In the genomic region with DNA sequence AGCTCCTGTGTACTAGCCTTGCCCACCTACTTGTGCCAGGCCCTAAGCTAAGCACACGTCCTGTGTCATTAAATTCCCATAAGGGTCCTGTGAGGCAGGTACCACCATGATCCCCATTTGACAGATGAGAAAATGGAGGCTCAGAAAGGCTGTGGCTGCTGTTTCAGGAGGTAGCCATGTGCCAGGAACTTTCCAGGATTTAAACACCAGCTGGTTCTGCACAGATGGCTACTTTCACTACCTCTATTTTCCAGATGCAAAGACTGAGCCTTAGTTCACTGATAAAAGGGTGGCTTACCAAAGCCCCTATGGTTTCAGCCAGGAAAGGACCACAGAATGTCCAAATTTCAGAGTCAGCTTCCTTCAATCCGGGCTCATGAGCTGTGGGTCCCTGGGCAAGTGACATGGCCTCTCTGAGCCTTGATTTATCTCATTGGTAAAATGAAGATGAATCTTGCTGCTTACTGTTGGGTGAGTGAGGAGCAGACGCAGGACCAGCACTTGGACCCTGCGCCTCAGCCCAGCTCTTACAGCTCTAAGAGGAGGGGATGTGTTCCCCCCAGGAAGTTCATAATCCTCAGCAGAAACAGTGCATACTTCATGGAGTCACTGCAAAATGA, we compare ENCODE assay signal across 19 cellular contexts. TPM values are rescaled to one million over a fixed set of nuclear protein-coding genes. Genes with fewer than 3 reads are reported as not detected.
A peak's percentile ranks its signal among the peaks of the same experiment; 100 is the strongest.
DNase-seq lines count a peak whose midpoint lies in the region; ATAC-seq and TF ChIP-seq lines count a peak whose summit lies in the region.
"Had no signal": no experiment of that assay in that cellular context is flagged by ENCODE, and none has a peak within 500 bp of the region (broad histone marks: within the 10 kb centered on the region; RNA-seq: fewer than 3 reads in every experiment).

No MANE protein-coding gene starts in this region.

- no peak for TF ChIP-seq EP300 in transverse colon (IDR thresholded peaks at IDR 0.05; ENCODE audit: low read depth)
- no peak for TF ChIP-seq EP300 in suprapubic skin (IDR thresholded peaks at IDR 0.05)

- H3K27ac ChIP-seq in ascending aorta (peak overlapping the region; percentile 37 to 48), lower lobe of right lung (peak overlapping the region; percentile 44), transverse colon (peak overlapping the region; percentile 34 to 65 (median 51)), suprapubic skin (no peak overlapping the region)

- TF ChIP-seq POLR2A in transverse colon (IDR thresholded peaks at IDR 0.05): no peak
- TF ChIP-seq POLR2A in suprapubic skin (IDR thresholded peaks at IDR 0.05): no peak

- no peaks in the 10 kb centered on the region for H3K36me3 Mint-ChIP-seq in activated T-cell treated with anti-CD3 and anti-CD28 coated beads, Interleukin-2, amount 50 U/mL, for 72 hours (ENCODE audit: insufficient read depth in 2 of 2)
- no peaks in the 10 kb centered on the region for H3K36me3 Mint-ChIP-seq in activated T-cell treated with anti-CD3 and anti-CD28 coated beads, Interleukin-2, amount 50 U/mL, for 4 hours (ENCODE audit: insufficient read depth)
- H3K36me3 Mint-ChIP-seq in activated naive CD4-positive, alpha-beta T cell treated with anti-CD3 and anti-CD28 coated beads, Interleukin-2, amount 50 U/mL, for 72 hours: no peaks in the 10 kb centered on the region
- H3K36me3 Mint-ChIP-seq in activated naive CD8-positive, alpha-beta T cell treated with anti-CD3 and anti-CD28 coated beads for 36 hours: no peaks in the 10 kb centered on the region

- H3K4me1 ChIP-seq in ascending aorta (peaks cover 18 to 65% of the 10 kb centered on the region in 2 donors), lower lobe of right lung (peaks cover 67% of the 10 kb centered on the region), transverse colon (peaks cover 0 to 21% (median 9%) of the 10 kb centered on the region in 4 donors), suprapubic skin (peaks cover 17% of the 10 kb centered on the region)

- WGBS in transverse colon (ENCODE audit: low coverage in 1 of 2), 2 donors: 67 to 82% methylated on average over 1 to 4 of the region's 4 CpGs
- 88% methylated on average over 4 of the region's 4 CpGs for WGBS in suprapubic skin

- ATAC-seq in activated T-cell treated with anti-CD3 and anti-CD28 coated beads, Interleukin-2, amount 50 U/mL, for 72 hours (replicated peaks in 1 of 2): no peak
- ATAC-seq in activated T-cell treated with anti-CD3 and anti-CD28 coated beads, Interleukin-2, amount 50 U/mL, for 4 hours: no peak
- ATAC-seq in lower lobe of right lung: no peak
- ATAC-seq in activated naive CD4-positive, alpha-beta T cell treated with anti-CD3 and anti-CD28 coated beads, Interleukin-2, amount 50 U/mL, for 72 hours: no peak
- ATAC-seq: activated CD4-positive, CD25-positive, alpha-beta regulatory T cell treated with anti-CD3 and anti-CD28 coated beads, Interleukin-2, amount 50 U/mL, for 24 hours; stimulated activated naive CD8-positive, alpha-beta T cell treated with anti-CD3 and anti-CD28 coated beads, Interleukin-15, Interleukin-2, amounts not matched to agents 100 U/mL and 50 U/mL, for 24 hours had no signal

- intact Hi-C loops in ascending aorta (cut with DNase I): no loop called here
- intact Hi-C loops in lower lobe of right lung (cut with DNase I): no loop called here
- intact Hi-C loops in transverse colon (cut with DNase I; ENCODE audit: low total_unique reads): no loop called here

- peaks cover 3% of the 10 kb centered on the region for H3K27me3 Mint-ChIP-seq in activated T-cell treated with anti-CD3 and anti-CD28 coated beads, Interleukin-2, amount 50 U/mL, for 72 hours (ENCODE audit: low read depth)
- no peaks in the 10 kb centered on the region for H3K27me3 Mint-ChIP-seq in activated T-cell treated with anti-CD3 and anti-CD28 coated beads, Interleukin-2, amount 50 U/mL, for 4 hours (ENCODE audit: low read depth)
- no peaks in the 10 kb centered on the region for H3K27me3 Mint-ChIP-seq in activated naive CD8-positive, alpha-beta T cell treated with anti-CD3 and anti-CD28 coated beads for 36 hours

- H3K36me3 ChIP-seq in ascending aorta (no peaks in the 10 kb centered on the region), lower lobe of right lung (no peaks in the 10 kb centered on the region), transverse colon (no peaks in the 10 kb centered on the region), suprapubic skin (no peaks in the 10 kb centered on the region)

- H3K9me3 ChIP-seq in ascending aorta (no peaks in the 10 kb centered on the region), lower lobe of right lung (no peaks in the 10 kb centered on the region), transverse colon (no peaks in the 10 kb centered on the region), suprapubic skin (no peaks in the 10 kb centered on the region)

- no peak for TF ChIP-seq CTCF in ascending aorta (IDR thresholded peaks at IDR 0.05)
- TF ChIP-seq CTCF in lower lobe of right lung (IDR thresholded peaks at IDR 0.05): no peak
- TF ChIP-seq CTCF in transverse colon (IDR thresholded peaks at IDR 0.05): no peak
- no peak for TF ChIP-seq CTCF in suprapubic skin (IDR thresholded peaks at IDR 0.05)

- peak overlapping the region; percentile 53 for H3K27ac Mint-ChIP-seq in activated T-cell treated with anti-CD3 and anti-CD28 coated beads, Interleukin-2, amount 50 U/mL, for 72 hours
- H3K27ac Mint-ChIP-seq in activated naive CD4-positive, alpha-beta T cell treated with anti-CD3 and anti-CD28 coated beads, Interleukin-2, amount 50 U/mL, for 72 hours: no peak overlapping the region
- H3K27ac Mint-ChIP-seq in activated naive CD8-positive, alpha-beta T cell treated with anti-CD3 and anti-CD28 coated beads for 36 hours: no peak overlapping the region

- H3K4me3 ChIP-seq in ascending aorta (no peak overlapping the region), lower lobe of right lung (no peak overlapping the region), transverse colon (no peak overlapping the region), suprapubic skin (no peak overlapping the region)
- H3K4me3 ChIP-seq: skin epidermis had no signal

- H3K4me3 Mint-ChIP-seq in activated T-cell treated with anti-CD3 and anti-CD28 coated beads, Interleukin-2, amount 50 U/mL, for 72 hours: no peak overlapping the region
- no peak overlapping the region for H3K4me3 Mint-ChIP-seq in activated T-cell treated with anti-CD3 and anti-CD28 coated beads, Interleukin-2, amount 50 U/mL, for 4 hours
- H3K4me3 Mint-ChIP-seq in activated naive CD8-positive, alpha-beta T cell treated with anti-CD3 and anti-CD28 coated beads for 36 hours: no peak overlapping the region

- no peaks in the 10 kb centered on the region for H3K9me3 Mint-ChIP-seq in activated T-cell treated with anti-CD3 and anti-CD28 coated beads, Interleukin-2, amount 50 U/mL, for 72 hours
- no peaks in the 10 kb centered on the region for H3K9me3 Mint-ChIP-seq in activated T-cell treated with anti-CD3 and anti-CD28 coated beads, Interleukin-2, amount 50 U/mL, for 4 hours
- no peaks in the 10 kb centered on the region for H3K9me3 Mint-ChIP-seq in activated naive CD4-positive, alpha-beta T cell treated with anti-CD3 and anti-CD28 coated beads, Interleukin-2, amount 50 U/mL, for 72 hours
- H3K9me3 Mint-ChIP-seq in activated naive CD8-positive, alpha-beta T cell treated with anti-CD3 and anti-CD28 coated beads for 36 hours: peaks cover 1% of the 10 kb centered on the region

- no peak for DNase-seq in activated T-cell treated with anti-CD3 and anti-CD28 coated beads, Interleukin-2, amount 50 U/mL, for 72 hours
- DNase-seq in activated T-cell treated with anti-CD3 and anti-CD28 coated beads, Interleukin-2, amount 50 U/mL, for 4 hours: no peak
- no peak for DNase-seq in ascending aorta (ENCODE audit: low spot score in 2 of 2)
- DNase-seq in lower lobe of right lung: no peak
- DNase-seq in transverse colon: no peak
- DNase-seq in activated naive CD4-positive, alpha-beta T cell treated with anti-CD3 and anti-CD28 coated beads, Interleukin-2, amount 50 U/mL, for 72 hours (ENCODE audit: low spot score in 2 of 2): no peak
- no peak for DNase-seq in activated naive CD8-positive, alpha-beta T cell treated with anti-CD3 and anti-CD28 coated beads for 36 hours
- DNase-seq in suprapubic skin (ENCODE audit: low spot score in 2 of 2): no peak
- DNase-seq: activated T-cell treated with anti-CD3 and anti-CD28 coated beads for 4 hours; Calu3; KBM-7; mammary epithelial cell; NCI-H187 treated with DMSO at 0.1 percent for 48 hours; NCI-H526; stimulated activated naive CD8-positive, alpha-beta T cell treated with anti-CD3 and anti-CD28 coated beads, Interleukin-15, Interleukin-2, amounts not matched to agents 100 U/mL and 50 U/mL, for 24 hours; T-helper 1 cell had no signal

- in situ Hi-C loops in transverse colon (cut with MboI; ENCODE audit: low pct_ligation_motif_present in 1 of 4, low pct_unique_long_range_greater_than_20kb in 1 of 4, low sequenced_read_pairs in 3 of 4): no loop called here

- no peaks in the 10 kb centered on the region for H3K27me3 ChIP-seq in ascending aorta
- H3K27me3 ChIP-seq in lower lobe of right lung (ENCODE audit: low read depth): no peaks in the 10 kb centered on the region
- no peaks in the 10 kb centered on the region for H3K27me3 ChIP-seq in transverse colon
- no peaks in the 10 kb centered on the region for H3K27me3 ChIP-seq in suprapubic skin

- H3K4me1 Mint-ChIP-seq in activated T-cell treated with anti-CD3 and anti-CD28 coated beads, Interleukin-2, amount 50 U/mL, for 72 hours (ENCODE audit: low read depth): peaks cover 16% of the 10 kb centered on the region
- peaks cover 34% of the 10 kb centered on the region for H3K4me1 Mint-ChIP-seq in activated T-cell treated with anti-CD3 and anti-CD28 coated beads, Interleukin-2, amount 50 U/mL, for 4 hours (ENCODE audit: low read depth)
- H3K4me1 Mint-ChIP-seq in activated naive CD8-positive, alpha-beta T cell treated with anti-CD3 and anti-CD28 coated beads for 36 hours: peaks cover 7% of the 10 kb centered on the region

RNA-seq across cellular contexts. Expression of a gene that starts 23.5 kb away (rescaled TPM):
- not detected for total RNA-seq in activated T-cell treated with anti-CD3 and anti-CD28 coated beads, Interleukin-2, amount 50 U/mL, for 72 hours
- under 1 TPM in 2 of 3 donors, not detected in 1; 0.08 to 0.11 TPM for total RNA-seq in activated T-cell treated with anti-CD3 and anti-CD28 coated beads, Interleukin-2, amount 50 U/mL, for 4 hours
- total RNA-seq in ascending aorta (45.3 TPM), lower lobe of right lung (25.6 TPM), transverse colon (10 to 100 TPM in 1 of 4 donors, 1 to 10 TPM in 3; 4.2 to 13.5 (median 4.5) TPM), suprapubic skin (1 to 10 TPM; 2.1 to 5.2 (median 3.4) TPM)
- total RNA-seq in activated naive CD4-positive, alpha-beta T cell treated with anti-CD3 and anti-CD28 coated beads, Interleukin-2, amount 50 U/mL, for 72 hours: not detected
- total RNA-seq in activated naive CD8-positive, alpha-beta T cell treated with anti-CD3 and anti-CD28 coated beads for 36 hours: not detected
- total RNA-seq: Calu3, fibroblast of lung had no signal
